Comparison of ENCODE assay signal across 1 cellular context in the genomic region with DNA sequence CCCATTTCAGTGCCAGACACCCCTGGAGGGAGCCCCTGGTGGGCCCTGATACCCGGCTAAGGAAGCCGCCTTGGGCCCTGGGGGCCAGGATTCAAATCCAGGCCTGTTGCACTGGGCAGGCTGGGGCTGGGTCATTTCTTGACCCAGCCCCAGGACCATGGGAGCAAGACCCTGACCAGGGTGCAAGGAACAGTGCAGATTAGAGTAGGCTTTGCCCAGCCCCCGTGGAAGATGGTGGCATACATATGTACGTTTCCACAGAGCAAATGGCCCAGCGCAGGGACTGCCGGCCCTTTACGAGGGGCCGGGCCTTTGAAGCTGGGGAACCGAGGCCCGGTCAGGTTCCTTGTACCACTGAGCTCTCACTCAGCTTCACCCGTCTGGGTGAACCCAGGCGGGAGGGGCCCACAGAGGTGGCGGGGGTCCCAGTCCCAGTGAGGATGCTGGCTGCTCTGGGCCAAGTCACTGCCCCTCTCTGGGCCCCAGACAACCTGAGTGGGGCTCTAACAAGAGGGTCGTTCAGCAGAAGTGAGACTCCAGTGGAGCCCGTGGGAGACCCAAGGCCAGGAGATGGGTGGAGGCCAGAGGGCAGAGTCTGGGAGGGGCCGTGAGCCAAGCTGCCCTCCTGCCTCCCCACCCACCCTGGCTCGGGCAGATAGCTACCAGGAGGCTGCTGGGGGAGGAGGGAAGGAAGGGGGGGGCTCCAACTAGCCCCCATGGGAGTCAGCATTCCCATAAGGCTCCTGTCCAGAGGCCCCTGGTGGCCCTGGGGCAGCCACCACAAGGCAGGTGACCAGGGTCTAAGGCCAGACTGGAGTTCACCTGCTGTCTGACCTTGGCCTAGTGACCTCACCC.
TF ChIP-seq lines count a peak whose summit lies in the region.

No MANE protein-coding gene starts in this region.

TF ChIP-seq in endothelial cell of umbilical vein, 7 proteins besides CTCF, POLR2A, EP300 and RAD21:
- TF ChIP-seq GATA2 (IDR thresholded peaks at IDR 0.05; ENCODE audit: insufficient read depth, insufficient read length, low read depth, low read length) (no peak), MYC (IDR thresholded peaks at IDR 0.05; ENCODE audit: low read depth, low read length) (no peak), JUN (IDR thresholded peaks at IDR 0.05; ENCODE audit: borderline replicate concordance, insufficient read depth, insufficient read length, low read depth) (no peak), EZH2 (IDR thresholded peaks at IDR 0.05; ENCODE audit: borderline replicate concordance, low read depth, low read length, severe bottlenecking) (no peak), FOS (IDR thresholded peaks at IDR 0.05; ENCODE audit: borderline replicate concordance, insufficient read depth, low read length) (no peak), POLR2AphosphoS5 (IDR thresholded peaks at IDR 0.05; ENCODE audit: insufficient read depth, low read depth, low read length) (no peak)
- TF ChIP-seq, protein P1, sequence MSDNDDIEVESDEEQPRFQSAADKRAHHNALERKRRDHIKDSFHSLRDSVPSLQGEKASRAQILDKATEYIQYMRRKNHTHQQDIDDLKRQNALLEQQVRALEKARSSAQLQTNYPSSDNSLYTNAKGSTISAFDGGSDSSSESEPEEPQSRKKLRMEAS (IDR thresholded peaks at IDR 0.05; ENCODE audit: insufficient read depth, insufficient read length): no peak
TF ChIP-seq in endothelial cell of umbilical vein: peak in this region for 0.
